In the genomic region with DNA sequence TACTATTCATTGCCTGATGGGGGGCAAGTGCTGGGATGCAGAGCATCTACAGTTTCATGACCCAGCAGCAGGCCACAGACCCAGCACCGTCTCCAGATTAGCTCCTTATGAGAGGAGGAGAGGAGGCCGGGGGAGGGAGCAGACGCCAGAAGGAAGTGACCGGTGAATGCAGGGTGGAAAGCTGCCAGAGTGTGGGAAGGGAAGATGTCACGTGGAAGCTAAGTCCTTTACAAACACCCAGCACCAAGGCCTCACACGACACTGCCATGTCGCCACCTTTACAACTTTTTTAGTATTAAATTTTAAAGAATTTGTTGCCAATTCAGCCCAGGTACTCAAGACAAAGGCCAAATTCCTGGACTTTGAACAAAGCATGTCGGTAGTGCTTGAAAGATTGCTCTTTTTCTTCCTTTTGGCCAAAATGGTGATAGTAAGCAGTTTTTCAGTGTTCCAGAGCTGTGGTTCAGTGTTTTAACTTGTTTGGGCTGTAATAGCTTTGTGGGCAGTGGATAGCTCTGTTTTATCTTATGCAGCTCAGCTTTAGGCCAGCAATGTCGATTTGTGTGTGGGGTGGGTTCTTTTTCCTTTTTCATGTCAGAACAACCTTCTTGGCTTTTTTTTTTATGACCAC, we compare ENCODE assay signal across 8 cellular contexts. TPM values are rescaled to one million over a fixed set of nuclear protein-coding genes. Genes with fewer than 3 reads are reported as not detected.
A peak's percentile ranks its signal among the peaks of the same experiment; 100 is the strongest.
DNase-seq lines count a peak whose midpoint lies in the region; ATAC-seq and TF ChIP-seq lines count a peak whose summit lies in the region.

No MANE protein-coding gene starts in this region.

- no peaks in the 10 kb centered on the region for H3K9me3 ChIP-seq in T-helper 17 cell (ENCODE audit: control insufficient read depth, low read length, poor library complexity, severe bottlenecking)

- ATAC-seq in T-helper 17 cell: no peak
- ATAC-seq in GM21526 (IDR thresholded peaks at IDR 0.05; ENCODE audit: low FRiP score, unreplicated experiment): no peak

- no peak for TF ChIP-seq CTCF in fibroblast of mammary gland (conservative IDR thresholded peaks at IDR 0.05; ENCODE audit: control insufficient read depth, insufficient read depth, low read depth, low read length)

- H3K4me3 ChIP-seq in fibroblast of mammary gland (ENCODE audit: control insufficient read depth, low read depth, low read length): no peak overlapping the region

- H3K27ac Mint-ChIP-seq in T-helper 17 cell: peak overlapping the region; percentile 39

- no peaks in the 10 kb centered on the region for H3K27me3 Mint-ChIP-seq in T-helper 17 cell

- H3K4me1 Mint-ChIP-seq in T-helper 17 cell: peaks cover 36% of the 10 kb centered on the region

- peaks cover 9% of the 10 kb centered on the region for H3K36me3 Mint-ChIP-seq in T-helper 17 cell (ENCODE audit: low read depth)

- no peak overlapping the region for H3K4me3 Mint-ChIP-seq in T-helper 17 cell

- peak; percentile 41 for DNase-seq in AG20443 (ENCODE audit: low spot score)
- no peak for DNase-seq in T-helper 17 cell
- peak; percentile 82 for DNase-seq in fibroblast of mammary gland (ENCODE audit: low read depth)
- peak; percentile 47 for DNase-seq in occipital lobe (lab: John Stamatoyannopoulos, UW)
- DNase-seq in stimulated activated naive CD4-positive, alpha-beta T cell treated with Interleukin-2 at 50 U/mL for 16 hours (lab: John Stamatoyannopoulos, UW): no peak
- DNase-seq in stimulated activated CD4-positive, alpha-beta T cell treated with anti-CD3 and anti-CD28 coated beads, Interleukin-4, amount 100 ng/mL, for 1 hour: no peak
- DNase-seq in DMS79 treated with DMSO at 0.1 percent for 48 hours (lab: John Stamatoyannopoulos, UW): no peak

RNA-seq across cellular contexts. Expression of gene ZBTB38, which starts 58.2 kb away (rescaled TPM):
- total RNA-seq in T-helper 17 cell (10 to 100 TPM; 51.6 to 54.0 TPM), occipital lobe (182 TPM)

Comparison
In these comparisons a context has a peak if more than half of its experiments do, and no peak if none do; other contexts are left out.
1. DNase-seq: peak in AG20443 (single experiment), fibroblast of mammary gland (single experiment) and occipital lobe (single experiment); none in T-helper 17 cell (0 of 3), stimulated activated naive CD4-positive, alpha-beta T cell treated with Interleukin-2 at 50 U/mL for 16 hours (single experiment), stimulated activated CD4-positive, alpha-beta T cell treated with anti-CD3 and anti-CD28 coated beads, Interleukin-4, amount 100 ng/mL, for 1 hour (single experiment) and DMS79 treated with DMSO at 0.1 percent for 48 hours (single experiment).